ENCODE assay signal across 8 cellular contexts in the genomic region with DNA sequence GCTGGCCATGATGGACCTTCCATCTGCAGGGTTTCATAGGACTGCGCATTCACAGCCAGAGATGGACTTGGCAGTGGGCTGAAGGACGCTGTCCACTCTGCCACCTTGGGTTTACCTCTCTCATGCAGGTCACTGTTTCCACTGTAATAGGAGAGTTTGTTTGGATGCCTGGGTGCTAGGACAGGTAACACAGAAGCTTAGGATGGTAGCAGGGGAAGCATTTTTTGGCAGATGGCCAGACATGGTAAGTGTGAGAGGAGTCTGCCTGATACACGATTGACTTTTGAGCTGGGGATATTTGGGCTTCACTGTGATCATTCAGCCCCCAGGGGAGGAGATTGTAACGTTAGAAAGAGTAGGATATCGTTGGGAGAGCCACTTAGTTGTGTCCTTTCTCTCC. TPM values are rescaled to one million over a fixed set of nuclear protein-coding genes. Genes with fewer than 3 reads are reported as not detected.
DNase-seq lines count a peak whose midpoint lies in the region; ATAC-seq and FAIRE-seq lines count a peak whose summit lies in the region.

No MANE protein-coding gene starts in this region.

- ATAC-seq in GM18909 (IDR thresholded peaks at IDR 0.05; ENCODE audit: poor library complexity, unreplicated experiment) = peak; percentile 3
- ATAC-seq in HG03432 (IDR thresholded peaks at IDR 0.05; ENCODE audit: unreplicated experiment) = peak; percentile 1
- ATAC-seq in HG03565 (IDR thresholded peaks at IDR 0.05; ENCODE audit: unreplicated experiment) = no peak
- ATAC-seq in HG03196 (IDR thresholded peaks at IDR 0.05; ENCODE audit: unreplicated experiment) = no peak
- ATAC-seq in HG02610 (IDR thresholded peaks at IDR 0.05; ENCODE audit: unreplicated experiment) = no peak

- intact Hi-C loops in posterior vena cava (cut with DNase I) = no loop called here

- FAIRE-seq in frontal cortex (lab: Jason Lieb, UNC) = no peak

- DNase-seq in central memory CD4-positive, alpha-beta T cell = peak; percentile 16
- peak; percentile 12 for DNase-seq in posterior vena cava (ENCODE audit: low spot score)
- no peak for DNase-seq in frontal cortex (ENCODE audit: low spot score in 2 of 2)

RNA-seq across cellular contexts. Expression of gene PSEN2, which starts 11.8 kb away (rescaled TPM):
- total RNA-seq in posterior vena cava = 10 to 100 TPM; 22.0 to 24.3 TPM
- 33.4 TPM for total RNA-seq in frontal cortex

RNA-seq across cellular contexts. Expression of gene COQ8A, which starts 57.9 kb away (rescaled TPM):
- total RNA-seq in posterior vena cava (10 to 100 TPM; 15.4 to 21.1 TPM), frontal cortex (17.5 TPM)

Comparison
In these comparisons a context has a peak if more than half of its experiments do, and no peak if none do; other contexts are left out.
1. ATAC-seq: peak in GM18909 (single experiment) and HG03432 (single experiment); none in HG03565 (single experiment), HG03196 (single experiment) and HG02610 (single experiment).
2. DNase-seq: peak in central memory CD4-positive, alpha-beta T cell (single experiment) and posterior vena cava (single experiment); none in frontal cortex (0 of 2).